In genomic region chr17:35799942-35800341, GRCh38 we compare ENCODE assay signal across 11 cellular contexts. TPM values are rescaled to one million over a fixed set of nuclear protein-coding genes. Genes with fewer than 3 reads are reported as not detected.
DNase-seq lines count a peak whose midpoint lies in the region; ATAC-seq and TF ChIP-seq lines count a peak whose summit lies in the region.
"Had no signal": no experiment of that assay in that cellular context is flagged by ENCODE, and none has a peak within 500 bp of the region (broad histone marks: within the 10 kb centered on the region; RNA-seq: fewer than 3 reads in every experiment).

No MANE protein-coding gene starts in this region.

- CTCF ChIA-PET in RWPE1 (lab: Yijun Ruan, JAX): interaction anchor here (0.9 to 1.7 kb wide), 3 partner anchors 14 to 36 kb away, joined by 3 to 8 read pairs (median 4); no protein-coding TSS in a partner anchor

- peak overlapping the region; percentile 82 for H3K27ac ChIP-seq in RWPE1

- TF ChIP-seq CTCF in RWPE1 (conservative IDR thresholded peaks at IDR 0.05; ENCODE audit: low read depth) (no peak), omental fat pad (IDR thresholded peaks at IDR 0.05) (no peak)

- DNase-seq in COR-L47 (lab: John Stamatoyannopoulos, UW): peak; percentile 9
- peak; percentile 87 for DNase-seq in RWPE1 (ENCODE audit: low spot score)
- peak; percentile 71 for DNase-seq in fibroblast of peridontal ligament (ENCODE audit: extremely low read depth)
- DNase-seq in omental fat pad (ENCODE audit: low spot score): no peak
- no peak for DNase-seq in GF-D8 (lab: John Stamatoyannopoulos, UW)
- no peak for DNase-seq in cortex of kidney (lab: John Stamatoyannopoulos, UW)
- no peak for DNase-seq in activated CD4-positive, alpha-beta T cell treated with anti-CD3 and anti-CD28 coated beads for 1 hour
- DNase-seq: Kasumi-1 had no signal

- ATAC-seq in omental fat pad (ENCODE audit: low FRiP score) (peak; percentile 46), GM18909 (IDR thresholded peaks at IDR 0.05; ENCODE audit: poor library complexity, unreplicated experiment) (no peak)

- POLR2A ChIA-PET in RWPE1 (lab: Yijun Ruan, JAX; ENCODE audit: low non-redundant PET): no interaction called here

RNA-seq across cellular contexts. Expression of gene MMP28, which starts 4.5 kb away (rescaled TPM):
- total RNA-seq in omental fat pad: 10 to 100 TPM; 31.5 to 65.6 (median 48.7) TPM

RNA-seq across cellular contexts. Expression of gene TAF15, which starts 9.3 kb away (rescaled TPM):
- 10 to 100 TPM; 33.2 to 80.2 (median 64.0) TPM for total RNA-seq in omental fat pad

RNA-seq across cellular contexts. Expression of gene C17orf50, which starts 39.3 kb away (rescaled TPM):
- total RNA-seq in omental fat pad: not detected
- total RNA-seq: dermis microvascular lymphatic vessel endothelial cell, temporal lobe had no signal

RNA-seq across cellular contexts. Expression of gene GAS2L2, which starts 46.9 kb away (rescaled TPM):
- total RNA-seq in omental fat pad: under 1 TPM in 3 of 4 donors, not detected in 1; 0.37 to 0.82 (median 0.48) TPM
- total RNA-seq: dermis microvascular lymphatic vessel endothelial cell had no signal

Comparison
In these comparisons a context has a peak if more than half of its experiments do, and no peak if none do; other contexts are left out.
1. DNase-seq: peak in COR-L47 (single experiment), RWPE1 (single experiment) and fibroblast of peridontal ligament (single experiment); none in omental fat pad (single experiment), GF-D8 (single experiment), cortex of kidney (single experiment) and activated CD4-positive, alpha-beta T cell treated with anti-CD3 and anti-CD28 coated beads for 1 hour (single experiment).